In the genomic region with DNA sequence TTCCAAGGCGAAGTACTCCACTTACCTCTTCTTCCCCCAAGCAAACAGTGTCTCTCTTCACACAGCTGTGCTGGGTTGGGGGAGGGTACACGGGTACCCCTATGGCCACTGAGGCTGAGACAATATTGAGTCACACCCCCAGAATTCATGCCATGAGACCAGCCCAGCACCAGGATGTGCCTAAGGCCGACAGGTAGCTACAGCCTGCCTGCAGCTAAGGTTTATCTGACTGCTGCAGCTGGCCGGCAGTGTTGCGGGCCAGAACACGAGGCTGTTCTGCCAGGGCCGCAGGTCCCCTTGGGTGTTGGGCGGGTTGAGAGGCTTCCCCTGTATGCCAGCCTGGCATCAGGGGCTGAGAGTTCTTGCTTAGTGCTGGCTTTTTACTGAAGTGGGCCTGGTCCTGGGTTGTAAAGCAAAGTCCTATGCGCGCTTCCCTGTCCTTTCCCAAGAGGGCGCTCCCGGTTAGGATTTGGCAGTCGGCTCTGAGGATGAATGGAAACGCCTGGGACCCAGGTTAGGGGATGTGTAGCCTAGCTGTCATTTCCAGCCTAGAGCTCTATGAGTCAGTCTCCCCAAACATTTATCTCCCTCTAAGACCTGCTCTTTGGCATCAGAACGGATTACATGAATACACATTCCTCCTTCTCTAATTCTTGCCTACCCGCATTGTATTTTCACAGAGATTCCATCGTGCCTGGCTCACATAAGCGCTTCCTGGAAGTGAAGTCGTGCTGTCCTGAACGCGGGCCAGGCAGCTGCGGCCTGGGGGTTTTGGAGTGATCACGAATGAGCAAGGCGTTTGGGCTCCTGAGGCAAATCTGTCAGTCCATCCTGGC, we compare ENCODE assay signal across 8 cellular contexts. TPM values are rescaled to one million over a fixed set of nuclear protein-coding genes. Genes with fewer than 3 reads are reported as not detected.
A peak's percentile ranks its signal among the peaks of the same experiment; 100 is the strongest.
DNase-seq lines count a peak whose midpoint lies in the region; ATAC-seq and TF ChIP-seq lines count a peak whose summit lies in the region.

No MANE protein-coding gene starts in this region.

- H3K4me1 ChIP-seq in HUES48 (ENCODE audit: control insufficient read depth, insufficient read depth, low read length) (peaks cover 7% of the 10 kb centered on the region), Panc1 (ENCODE audit: control insufficient read depth, insufficient read depth, low read length) (no peaks in the 10 kb centered on the region), cardiac muscle cell (ENCODE audit: low read depth) (no peaks in the 10 kb centered on the region), psoas muscle (no peaks in the 10 kb centered on the region)

- H3K27me3 ChIP-seq in HUES48 (ENCODE audit: control insufficient read depth, insufficient read depth, low read length) (no peaks in the 10 kb centered on the region), Panc1 (ENCODE audit: control insufficient read depth, insufficient read depth, low read length) (no peaks in the 10 kb centered on the region), cardiac muscle cell (no peaks in the 10 kb centered on the region), psoas muscle (ENCODE audit: insufficient read depth in 3 of 3, low read length in 2 of 3) (no peaks in the 10 kb centered on the region)

- CTCF ChIA-PET in Calu3 (lab: Charles Lee) (no interaction called here), Panc1 (lab: Charles Lee) (no interaction called here)

- no peaks in the 10 kb centered on the region for H3K9me3 Mint-ChIP-seq in Calu3 (ENCODE audit: low read depth, unreplicated experiment)
- no peaks in the 10 kb centered on the region for H3K9me3 Mint-ChIP-seq in activated naive CD8-positive, alpha-beta T cell treated with anti-CD3 and anti-CD28 coated beads, Interleukin-2, amount 50 U/mL, for 24 hours

- no peak overlapping the region for H3K4me3 Mint-ChIP-seq in Calu3 (ENCODE audit: low read depth, unreplicated experiment)
- H3K4me3 Mint-ChIP-seq in activated naive CD8-positive, alpha-beta T cell treated with anti-CD3 and anti-CD28 coated beads, Interleukin-2, amount 50 U/mL, for 24 hours, result no peak overlapping the region

- WGBS in psoas muscle, 3 donors, result 28 to 39% (median 34%) methylated on average over 24 of the region's 24 CpGs

- POLR2A ChIA-PET in Panc1 (lab: Charles Lee), result no interaction called here

- DNase-seq in Calu3 (peak; percentile 72), Panc1 (ENCODE audit: low read depth, low spot score) (no peak), cardiac muscle cell (ENCODE audit: low read depth in 1 of 2, low spot score in 1 of 2) (peak; percentile 85 to 86), psoas muscle (peak; percentile 79 to 82)
- peak; percentile 73 for DNase-seq in activated naive CD8-positive, alpha-beta T cell treated with anti-CD3 and anti-CD28 coated beads, Interleukin-2, amount 50 U/mL, for 24 hours

- no peak overlapping the region for H3K9ac ChIP-seq in HUES48 (ENCODE audit: low read depth, low read length)

- H3K27ac Mint-ChIP-seq in Calu3 (ENCODE audit: unreplicated experiment), result no peak overlapping the region
- H3K27ac Mint-ChIP-seq in activated naive CD8-positive, alpha-beta T cell treated with anti-CD3 and anti-CD28 coated beads, Interleukin-2, amount 50 U/mL, for 24 hours, result no peak overlapping the region

- no peak overlapping the region for H3K4me3 ChIP-seq in HUES48 (ENCODE audit: low read depth, low read length)
- H3K4me3 ChIP-seq in Panc1 (ENCODE audit: low read depth in 2 of 2, low read length in 2 of 2), result no peak overlapping the region
- H3K4me3 ChIP-seq in cardiac muscle cell, result no peak overlapping the region
- no peak overlapping the region for H3K4me3 ChIP-seq in psoas muscle

- H3K27ac ChIP-seq in HUES48 (ENCODE audit: low read depth, low read length) (peak overlapping the region; percentile 34), Panc1 (ENCODE audit: low read length) (no peak overlapping the region), cardiac muscle cell (no peak overlapping the region), psoas muscle (peak overlapping the region; percentile 30)

- intact Hi-C loops in Calu3 (cut with micrococcal nuclease; ENCODE audit: unreplicated experiment), result no loop called here
- intact Hi-C loops in Panc1 (cut with micrococcal nuclease; ENCODE audit: unreplicated experiment), result no loop called here
- intact Hi-C loops in psoas muscle (cut with DNase I), result no loop called here

- no peaks in the 10 kb centered on the region for H3K4me1 Mint-ChIP-seq in Calu3 (ENCODE audit: low read depth, unreplicated experiment)
- H3K4me1 Mint-ChIP-seq in activated naive CD8-positive, alpha-beta T cell treated with anti-CD3 and anti-CD28 coated beads, Interleukin-2, amount 50 U/mL, for 24 hours, result peaks cover 10% of the 10 kb centered on the region

- H3K36me3 ChIP-seq in HUES48 (ENCODE audit: control insufficient read depth, insufficient read depth, low read length) (no peaks in the 10 kb centered on the region), Panc1 (ENCODE audit: control insufficient read depth, insufficient read depth, low read length) (no peaks in the 10 kb centered on the region), cardiac muscle cell (no peaks in the 10 kb centered on the region), psoas muscle (ENCODE audit: insufficient read depth in 1 of 2, low read depth in 1 of 2) (no peaks in the 10 kb centered on the region)

- no peaks in the 10 kb centered on the region for H3K36me3 Mint-ChIP-seq in Calu3 (ENCODE audit: insufficient read depth, unreplicated experiment)
- no peaks in the 10 kb centered on the region for H3K36me3 Mint-ChIP-seq in activated naive CD8-positive, alpha-beta T cell treated with anti-CD3 and anti-CD28 coated beads, Interleukin-2, amount 50 U/mL, for 24 hours (ENCODE audit: low read depth)

- H3K9me3 ChIP-seq in HUES48 (ENCODE audit: control insufficient read depth, insufficient read depth, low read length), result no peaks in the 10 kb centered on the region
- no peaks in the 10 kb centered on the region for H3K9me3 ChIP-seq in Panc1 (ENCODE audit: control insufficient read depth, insufficient read depth, low read depth, low read length)
- no peaks in the 10 kb centered on the region for H3K9me3 ChIP-seq in cardiac muscle cell (ENCODE audit: low read depth)
- H3K9me3 ChIP-seq in psoas muscle, result no peaks in the 10 kb centered on the region

- H3K27me3 Mint-ChIP-seq in Calu3 (ENCODE audit: unreplicated experiment), result no peaks in the 10 kb centered on the region
- no peaks in the 10 kb centered on the region for H3K27me3 Mint-ChIP-seq in activated naive CD8-positive, alpha-beta T cell treated with anti-CD3 and anti-CD28 coated beads, Interleukin-2, amount 50 U/mL, for 24 hours

- ATAC-seq in Panc1 (peak; percentile 92), psoas muscle (peak; percentile 61 to 86 (median 78)), HG03469 (IDR thresholded peaks at IDR 0.05; ENCODE audit: unreplicated experiment) (no peak), GM19023 (IDR thresholded peaks at IDR 0.05; ENCODE audit: unreplicated experiment) (no peak)
- peak; percentile 58 for ATAC-seq in activated naive CD8-positive, alpha-beta T cell treated with anti-CD3 and anti-CD28 coated beads, Interleukin-2, amount 50 U/mL, for 24 hours

- peak; percentile 89 for TF ChIP-seq CTCF in Calu3 (IDR thresholded peaks at IDR 0.05; ENCODE audit: unreplicated experiment)
- peak; percentile 86 for TF ChIP-seq CTCF in Panc1 (IDR thresholded peaks at IDR 0.05)
- peak; percentile 93 for TF ChIP-seq CTCF in cardiac muscle cell (IDR thresholded peaks at IDR 0.05; ENCODE audit: low read depth, low read length)
- TF ChIP-seq CTCF in psoas muscle (IDR thresholded peaks at IDR 0.05), result peak; percentile 53

- no TSS peak for BruUV-seq in Calu3 (replicated peaks; lab: Mats Ljungman, UMichigan)
- no TSS peak for BruUV-seq in Panc1 (replicated peaks; lab: Mats Ljungman, UMichigan)

- in situ Hi-C loops in Panc1 (cut with HindIII; ENCODE audit: low pct_unique_long_range_greater_than_20kb, low sequenced_read_pairs), result no loop called here

RNA-seq across cellular contexts. Expression of gene USP18, which starts 7.1 kb away (rescaled TPM):
- total RNA-seq in Calu3 (2022) (17.6 and 46.9 TPM in 2 replicates), Panc1 (2021; ENCODE audit: unreplicated experiment) (10.5 TPM), cardiac muscle cell (2.3 and 3.2 TPM in 2 replicates), psoas muscle (1 to 10 TPM; 1.4 to 4.7 (median 2.6) TPM)
- polyA plus RNA-seq in Panc1 (2012; ENCODE audit: insufficient read length), result 8.2 TPM
- polyA plus RNA-seq in cardiac muscle cell (5.6 and 5.8 TPM in 2 replicates), psoas muscle (1 to 10 TPM; 1.6 to 4.8 (median 3.2) TPM)

RNA-seq across cellular contexts. Expression of gene TUBA8, which starts 46.5 kb away (rescaled TPM):
- total RNA-seq in Calu3 (2022), result 2.4 and 2.6 TPM in 2 replicates
- total RNA-seq in Panc1 (2021; ENCODE audit: unreplicated experiment), result 1.3 TPM
- 2.4 TPM for polyA plus RNA-seq in Panc1 (2012; ENCODE audit: insufficient read length)
- 1.1 TPM in 2 replicates for total RNA-seq in cardiac muscle cell
- 0.87 and 1.4 TPM in 2 replicates for polyA plus RNA-seq in cardiac muscle cell
- 100 to 1,000 TPM in 3 of 4 donors, 10 to 100 TPM in 1; 80.2 to 150 (median 118) TPM for total RNA-seq in psoas muscle
- 100 to 1,000 TPM in 2 of 3 donors, 10 to 100 TPM in 1; 38.8 to 142 (median 115) TPM for polyA plus RNA-seq in psoas muscle

Comparison
In these comparisons a context has a peak if more than half of its experiments do, and no peak if none do; other contexts are left out.
1. H3K27ac ChIP-seq: peak in HUES48 (single experiment) and psoas muscle (single experiment); none in Panc1 (single experiment) and cardiac muscle cell (single experiment).
2. ATAC-seq: peak in Panc1 (single experiment), activated naive CD8-positive, alpha-beta T cell treated with anti-CD3 and anti-CD28 coated beads, Interleukin-2, amount 50 U/mL, for 24 hours (single experiment) and psoas muscle (4 of 4); none in HG03469 (single experiment) and GM19023 (single experiment).
3. RNA of gene TUBA8, which starts 46.5 kb away (total RNA-seq): 80.2 to 150 TPM in psoas muscle; 2.4 to 2.6 TPM in Calu3, 1.3 TPM in Panc1 (single experiment) and 1.1 TPM in cardiac muscle cell; every median in the first group is over 10 times any median in the second.
4. Peak in every context shown above with its lines, with median percentiles within 50 percentile points of each other: CTCF ChIP-seq.